Comparison of ENCODE assay signal across 1 cellular context in the genomic region with DNA sequence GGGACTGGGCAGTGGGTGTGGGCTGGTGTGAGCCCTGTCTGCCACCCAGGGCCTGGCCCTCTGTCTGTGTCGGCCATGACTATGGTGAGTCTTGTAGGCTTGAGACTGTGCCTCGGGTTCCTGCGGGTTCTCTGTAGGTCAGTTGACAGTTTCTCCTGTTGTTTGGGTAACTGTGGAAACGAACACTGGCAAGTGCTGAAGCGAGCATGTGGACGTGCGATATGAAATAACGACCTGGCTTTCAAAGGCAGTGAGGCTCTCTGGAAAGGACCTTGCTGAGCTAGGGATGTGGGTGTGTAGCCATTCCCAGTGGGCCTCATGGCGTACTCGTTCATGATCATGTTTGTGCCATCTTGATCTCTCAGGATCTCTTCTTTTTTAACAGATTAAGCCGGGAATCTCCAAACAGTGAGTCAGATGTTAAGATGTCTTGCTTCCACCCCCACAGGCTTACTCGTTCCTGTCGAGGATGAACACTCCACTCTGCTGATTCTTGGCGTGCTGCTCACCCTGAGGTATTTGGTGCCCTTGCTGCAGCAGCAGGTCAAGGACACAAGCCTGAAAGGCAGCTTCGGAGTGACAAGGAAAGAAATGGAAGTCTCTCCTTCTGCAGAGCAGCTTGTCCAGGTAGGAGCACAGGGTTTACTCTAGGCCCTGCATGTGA.
TF ChIP-seq lines count a peak whose summit lies in the region.

No MANE protein-coding gene starts in this region.

TF ChIP-seq in GM12878, 131 proteins besides CTCF, POLR2A, EP300 and RAD21:
- TF ChIP-seq ZNF622 (IDR thresholded peaks at IDR 0.05) (no peak), GATAD2B (conservative IDR thresholded peaks at IDR 0.05; ENCODE audit: low read depth) (no peak), SREBF1 (IDR thresholded peaks at IDR 0.05; ENCODE audit: low read length) (no peak), ZBED1 (IDR thresholded peaks at IDR 0.05; ENCODE audit: borderline replicate concordance) (no peak), BCL11A (IDR thresholded peaks at IDR 0.05; ENCODE audit: low read depth, low read length) (no peak), BRCA1 (IDR thresholded peaks at IDR 0.05; ENCODE audit: low read depth, low read length) (no peak), ASH2L (IDR thresholded peaks at IDR 0.05; ENCODE audit: borderline replicate concordance, low read depth) (no peak), TARDBP (IDR thresholded peaks at IDR 0.05; ENCODE audit: borderline replicate concordance) (no peak), SP1 (IDR thresholded peaks at IDR 0.05; ENCODE audit: low read depth, low read length) (no peak), FOS (IDR thresholded peaks at IDR 0.05; ENCODE audit: borderline replicate concordance, extremely low read depth, insufficient read length) (no peak), SUZ12 (IDR thresholded peaks at IDR 0.05; ENCODE audit: unreplicated experiment) (no peak), TBL1XR1 (IDR thresholded peaks at IDR 0.05; ENCODE audit: low read depth, low read length) (no peak), ZNF207 (IDR thresholded peaks at IDR 0.05; ENCODE audit: borderline replicate concordance) (no peak), SMAD5 (IDR thresholded peaks at IDR 0.05; ENCODE audit: low read depth) (no peak), ZNF384 (IDR thresholded peaks at IDR 0.05; ENCODE audit: borderline replicate concordance, low read depth, low read length) (no peak)
- TF ChIP-seq, protein P1, sequence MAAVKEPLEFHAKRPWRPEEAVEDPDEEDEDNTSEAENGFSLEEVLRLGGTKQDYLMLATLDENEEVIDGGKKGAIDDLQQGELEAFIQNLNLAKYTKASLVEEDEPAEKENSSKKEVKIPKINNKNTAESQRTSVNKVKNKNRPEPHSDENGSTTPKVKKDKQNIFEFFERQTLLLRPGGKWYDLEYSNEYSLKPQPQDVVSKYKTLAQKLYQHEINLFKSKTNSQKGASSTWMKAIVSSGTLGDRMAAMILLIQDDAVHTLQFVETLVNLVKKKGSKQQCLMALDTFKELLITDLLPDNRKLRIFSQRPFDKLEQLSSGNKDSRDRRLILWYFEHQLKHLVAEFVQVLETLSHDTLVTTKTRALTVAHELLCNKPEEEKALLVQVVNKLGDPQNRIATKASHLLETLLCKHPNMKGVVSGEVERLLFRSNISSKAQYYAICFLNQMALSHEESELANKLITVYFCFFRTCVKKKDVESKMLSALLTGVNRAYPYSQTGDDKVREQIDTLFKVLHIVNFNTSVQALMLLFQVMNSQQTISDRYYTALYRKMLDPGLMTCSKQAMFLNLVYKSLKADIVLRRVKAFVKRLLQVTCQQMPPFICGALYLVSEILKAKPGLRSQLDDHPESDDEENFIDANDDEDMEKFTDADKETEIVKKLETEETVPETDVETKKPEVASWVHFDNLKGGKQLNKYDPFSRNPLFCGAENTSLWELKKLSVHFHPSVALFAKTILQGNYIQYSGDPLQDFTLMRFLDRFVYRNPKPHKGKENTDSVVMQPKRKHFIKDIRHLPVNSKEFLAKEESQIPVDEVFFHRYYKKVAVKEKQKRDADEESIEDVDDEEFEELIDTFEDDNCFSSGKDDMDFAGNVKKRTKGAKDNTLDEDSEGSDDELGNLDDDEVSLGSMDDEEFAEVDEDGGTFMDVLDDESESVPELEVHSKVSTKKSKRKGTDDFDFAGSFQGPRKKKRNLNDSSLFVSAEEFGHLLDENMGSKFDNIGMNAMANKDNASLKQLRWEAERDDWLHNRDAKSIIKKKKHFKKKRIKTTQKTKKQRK (IDR thresholded peaks at IDR 0.05; ENCODE audit: low read depth, low read length) = no peak
- TF ChIP-seq, protein P2, sequence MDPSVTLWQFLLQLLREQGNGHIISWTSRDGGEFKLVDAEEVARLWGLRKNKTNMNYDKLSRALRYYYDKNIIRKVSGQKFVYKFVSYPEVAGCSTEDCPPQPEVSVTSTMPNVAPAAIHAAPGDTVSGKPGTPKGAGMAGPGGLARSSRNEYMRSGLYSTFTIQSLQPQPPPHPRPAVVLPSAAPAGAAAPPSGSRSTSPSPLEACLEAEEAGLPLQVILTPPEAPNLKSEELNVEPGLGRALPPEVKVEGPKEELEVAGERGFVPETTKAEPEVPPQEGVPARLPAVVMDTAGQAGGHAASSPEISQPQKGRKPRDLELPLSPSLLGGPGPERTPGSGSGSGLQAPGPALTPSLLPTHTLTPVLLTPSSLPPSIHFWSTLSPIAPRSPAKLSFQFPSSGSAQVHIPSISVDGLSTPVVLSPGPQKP (IDR thresholded peaks at IDR 0.05; ENCODE audit: low read depth, low read length) = no peak
- TF ChIP-seq, protein P3, sequence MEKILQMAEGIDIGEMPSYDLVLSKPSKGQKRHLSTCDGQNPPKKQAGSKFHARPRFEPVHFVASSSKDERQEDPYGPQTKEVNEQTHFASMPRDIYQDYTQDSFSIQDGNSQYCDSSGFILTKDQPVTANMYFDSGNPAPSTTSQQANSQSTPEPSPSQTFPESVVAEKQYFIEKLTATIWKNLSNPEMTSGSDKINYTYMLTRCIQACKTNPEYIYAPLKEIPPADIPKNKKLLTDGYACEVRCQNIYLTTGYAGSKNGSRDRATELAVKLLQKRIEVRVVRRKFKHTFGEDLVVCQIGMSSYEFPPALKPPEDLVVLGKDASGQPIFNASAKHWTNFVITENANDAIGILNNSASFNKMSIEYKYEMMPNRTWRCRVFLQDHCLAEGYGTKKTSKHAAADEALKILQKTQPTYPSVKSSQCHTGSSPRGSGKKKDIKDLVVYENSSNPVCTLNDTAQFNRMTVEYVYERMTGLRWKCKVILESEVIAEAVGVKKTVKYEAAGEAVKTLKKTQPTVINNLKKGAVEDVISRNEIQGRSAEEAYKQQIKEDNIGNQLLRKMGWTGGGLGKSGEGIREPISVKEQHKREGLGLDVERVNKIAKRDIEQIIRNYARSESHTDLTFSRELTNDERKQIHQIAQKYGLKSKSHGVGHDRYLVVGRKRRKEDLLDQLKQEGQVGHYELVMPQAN (conservative IDR thresholded peaks at IDR 0.05) = no peak
TF ChIP-seq in GM12878: peak in this region for 0.
